8 cellular contexts compared by ENCODE assay signal in the genomic region with DNA sequence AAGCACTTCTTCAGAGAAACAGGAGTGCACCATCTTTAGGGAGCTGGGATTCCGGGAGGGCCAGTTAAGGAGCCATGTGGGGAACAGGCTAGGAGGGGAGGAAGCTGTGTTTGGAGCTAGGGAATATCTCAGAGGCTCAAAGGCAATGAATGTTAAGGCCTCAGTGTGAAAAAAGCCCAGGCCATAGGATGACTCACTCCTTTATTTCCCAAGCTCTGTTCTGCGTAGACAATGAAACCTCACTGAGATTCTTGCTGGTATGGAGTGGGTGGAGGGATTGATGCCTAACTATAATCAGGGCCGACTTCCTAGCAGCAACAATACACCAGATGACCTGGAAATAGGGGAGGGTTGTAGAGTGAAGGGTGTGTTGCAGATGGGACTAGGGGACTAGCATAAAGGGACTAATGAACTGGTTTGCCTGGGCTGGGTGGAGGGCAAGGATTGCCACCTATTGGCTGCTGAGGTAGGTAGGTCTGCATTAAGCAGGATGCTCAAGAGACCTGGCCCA. TPM values are rescaled to one million over a fixed set of nuclear protein-coding genes. Genes with fewer than 3 reads are reported as not detected.
DNase-seq lines count a peak whose midpoint lies in the region; ATAC-seq and TF ChIP-seq lines count a peak whose summit lies in the region.
"Had no signal": no experiment of that assay in that cellular context is flagged by ENCODE, and none has a peak within 500 bp of the region (broad histone marks: within the 10 kb centered on the region; RNA-seq: fewer than 3 reads in every experiment).

No MANE protein-coding gene starts in this region.

- ATAC-seq in esophagus mucosa (peak; percentile 65), HG03439 (IDR thresholded peaks at IDR 0.05; ENCODE audit: unreplicated experiment) (no peak)

- TF ChIP-seq CTCF in GM10248 (IDR thresholded peaks at IDR 0.05; ENCODE audit: control extremely low read depth, extremely low read depth, low read depth, missing control alignments) (peak; percentile 8), OCI-LY7 (conservative IDR thresholded peaks at IDR 0.05; ENCODE audit: low read length) (peak; percentile 45), prostate gland (IDR thresholded peaks at IDR 0.05) (no peak)

- H3K79me2 ChIP-seq in OCI-LY7 (ENCODE audit: insufficient read depth, low read depth, low read length) = peaks cover 24% of the 10 kb centered on the region

- DNase-seq in GM10248 (ENCODE audit: extremely low spot score) (peak; percentile 10), OCI-LY7 (ENCODE audit: low spot score) (peak; percentile 25), skeletal muscle cell (ENCODE audit: low read depth) (peak; percentile 91), mucosa of gallbladder (ENCODE audit: low spot score) (no peak), prostate gland (ENCODE audit: low spot score) (no peak)

- CTCF ChIA-PET in GM10248 (lab: Yijun Ruan, JAX) (interaction anchor here (0.8 to 2.4 kb wide), 9 partner anchors 11 to 405 kb away, joined by 3 to 14 read pairs (median 4); a partner anchor contains a TSS), OCI-LY7 (lab: Charles Lee; ENCODE audit: unreplicated experiment) (interaction anchor here (0.7 kb wide), 1 partner anchor 69 kb away, joined by 3 read pairs; a partner anchor contains a TSS)

- H3K9me2 ChIP-seq in OCI-LY7 (ENCODE audit: insufficient read depth, low read length) = no peaks in the 10 kb centered on the region

- no peak for TF ChIP-seq POLR2A in prostate gland (IDR thresholded peaks at IDR 0.05)

- no peak overlapping the region for H3K27ac ChIP-seq in OCI-LY7 (ENCODE audit: low read depth, low read length, poor library complexity, severe bottlenecking)
- no peak overlapping the region for H3K27ac ChIP-seq in prostate gland

- H3K9me3 ChIP-seq in OCI-LY7 (ENCODE audit: low read length) = no peaks in the 10 kb centered on the region
- H3K9me3 ChIP-seq in prostate gland = no peaks in the 10 kb centered on the region

- H3K36me3 ChIP-seq in OCI-LY7 (ENCODE audit: insufficient read depth, low read length) = no peaks in the 10 kb centered on the region
- no peaks in the 10 kb centered on the region for H3K36me3 ChIP-seq in prostate gland

- WGBS in prostate gland = 63% methylated on average over 3 of the region's 3 CpGs

- H3K4me3 ChIP-seq in OCI-LY7 (ENCODE audit: low read depth, low read length, poor library complexity, severe bottlenecking) (no peak overlapping the region), skeletal muscle cell (ENCODE audit: low read depth, low read length) (no peak overlapping the region), prostate gland (no peak overlapping the region)

- BruUV-seq in OCI-LY7 (replicated peaks; lab: Mats Ljungman, UMichigan) = no TSS peak

- POLR2A ChIA-PET in GM10248 (lab: Yijun Ruan, JAX) (no interaction called here), OCI-LY7 (lab: Charles Lee) (interaction anchor here (1.1 kb wide), 1 partner anchor 12 kb away, joined by 3 read pairs; no protein-coding TSS in a partner anchor)

- no peak overlapping the region for H3K4me2 ChIP-seq in OCI-LY7 (ENCODE audit: low read length)

- 0 out of 2 replicates have a peak, but pooled peaks cover 4% of the 10 kb centered on the region for H4K20me1 ChIP-seq in OCI-LY7 (ENCODE audit: insufficient read depth, low read length)

- intact Hi-C loops in OCI-LY7 (cut with micrococcal nuclease; ENCODE audit: unreplicated experiment) (no loop called here), prostate gland (cut with DNase I) (no loop called here)

- peaks cover 35% of the 10 kb centered on the region for H3K4me1 ChIP-seq in OCI-LY7 (ENCODE audit: insufficient read depth, low read length, poor library complexity, severe bottlenecking)
- peaks cover 8% of the 10 kb centered on the region for H3K4me1 ChIP-seq in prostate gland (replicated peaks)

- no peak overlapping the region for H2AFZ ChIP-seq in OCI-LY7 (ENCODE audit: low read length)

- no peaks in the 10 kb centered on the region for H3K27me3 ChIP-seq in prostate gland (replicated peaks; ENCODE audit: insufficient read depth)

RNA-seq across cellular contexts. Expression of a gene that starts 2.1 kb away (rescaled TPM):
- total RNA-seq in OCI-LY7 (2014; rRNA removed; shearing (Covaris generic)) = not detected in 2 replicates
- 1.3 and 2.0 TPM in 2 replicates for total RNA-seq in OCI-LY7 (2022)
- total RNA-seq in esophagus mucosa = not detected
- not detected for total RNA-seq in mucosa of gallbladder
- not detected for total RNA-seq in prostate gland
- total RNA-seq: mononuclear cell had no signal

RNA-seq across cellular contexts. Expression of a gene that starts 2.3 kb away (rescaled TPM):
- total RNA-seq in OCI-LY7 (2014; rRNA removed; shearing (Covaris generic)) = 51.8 and 62.7 TPM in 2 replicates
- 56.8 and 66.2 TPM in 2 replicates for total RNA-seq in OCI-LY7 (2022)
- 16.5 TPM for total RNA-seq in esophagus mucosa
- total RNA-seq in mucosa of gallbladder = 171 TPM
- 10 to 100 TPM; 40.1 to 72.3 TPM for total RNA-seq in prostate gland

RNA-seq across cellular contexts. Expression of a gene that starts 38.6 kb away (rescaled TPM):
- 3.4 and 6.0 TPM in 2 replicates for total RNA-seq in OCI-LY7 (2014; rRNA removed; shearing (Covaris generic))
- 6.8 and 8.0 TPM in 2 replicates for total RNA-seq in OCI-LY7 (2022)
- total RNA-seq in esophagus mucosa = 27.3 TPM
- 44.1 TPM for total RNA-seq in mucosa of gallbladder
- 10 to 100 TPM; 26.8 to 56.5 TPM for total RNA-seq in prostate gland

RNA-seq across cellular contexts. Expression of a gene that starts 50.5 kb away (rescaled TPM):
- total RNA-seq in OCI-LY7 (2014; rRNA removed; shearing (Covaris generic)) = 0.38 and 1.4 TPM in 2 replicates
- total RNA-seq in OCI-LY7 (2022) (0.76 and 0.89 TPM in 2 replicates), esophagus mucosa (17.7 TPM), mucosa of gallbladder (69.9 TPM), prostate gland (10 to 100 TPM; 47.5 to 79.5 TPM)

Comparison
In these comparisons a context has a peak if more than half of its experiments do, and no peak if none do; other contexts are left out.
1. DNase-seq: peak in GM10248 (single experiment), OCI-LY7 (single experiment) and skeletal muscle cell (single experiment); none in mucosa of gallbladder (single experiment) and prostate gland (single experiment).
2. CTCF ChIP-seq: peak in GM10248 (single experiment) and OCI-LY7 (single experiment); none in prostate gland (0 of 4).